ENCODE assay signal across 1 cellular context in the genomic region with DNA sequence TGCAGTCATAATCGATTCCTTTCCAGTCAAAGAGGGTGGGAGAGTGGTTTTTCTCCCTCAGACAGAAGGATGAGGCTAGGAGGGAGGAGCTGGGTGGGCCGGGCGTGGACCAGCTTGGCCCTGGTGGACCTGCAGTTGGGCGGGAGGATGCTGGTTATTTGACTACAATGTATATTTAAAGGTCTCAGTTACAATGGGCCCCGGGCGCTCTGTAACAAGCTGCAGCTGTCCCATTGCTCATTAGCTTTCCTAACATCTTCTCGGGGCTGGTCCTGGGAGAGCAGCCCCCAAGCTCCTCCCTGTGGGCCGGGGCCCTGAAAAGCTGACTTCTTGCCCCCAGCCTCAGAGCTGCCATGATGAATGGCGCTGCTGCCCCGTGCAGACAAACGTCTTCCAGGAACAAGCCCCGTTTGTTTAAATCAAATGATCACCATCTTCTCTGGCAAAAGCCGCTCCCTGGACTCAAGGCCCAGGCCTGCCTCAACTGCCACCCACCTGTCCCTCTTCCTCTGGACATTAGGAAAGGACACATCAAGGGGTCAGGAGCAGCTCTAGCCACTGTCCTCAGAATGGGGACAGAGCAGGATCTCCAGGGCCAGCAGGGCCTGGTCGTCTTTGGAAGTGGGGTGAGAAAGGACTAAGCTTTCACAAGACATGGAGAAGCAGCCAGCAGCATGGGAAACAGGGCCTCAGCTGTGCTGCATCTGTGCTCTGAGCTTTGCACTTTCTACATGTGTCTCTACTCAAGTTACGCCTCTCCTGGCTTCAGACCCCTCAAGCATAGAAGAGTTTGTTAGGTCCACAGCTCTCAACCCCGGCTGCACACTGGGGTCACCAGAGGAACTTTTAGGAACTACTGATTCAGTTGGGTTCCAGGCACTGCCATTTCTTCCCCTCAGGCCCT.
TF ChIP-seq lines count a peak whose summit lies in the region.

No MANE protein-coding gene starts in this region.

TF ChIP-seq in IMR-90, 13 proteins besides CTCF, POLR2A, EP300 and RAD21:
- TF ChIP-seq, protein P1, sequence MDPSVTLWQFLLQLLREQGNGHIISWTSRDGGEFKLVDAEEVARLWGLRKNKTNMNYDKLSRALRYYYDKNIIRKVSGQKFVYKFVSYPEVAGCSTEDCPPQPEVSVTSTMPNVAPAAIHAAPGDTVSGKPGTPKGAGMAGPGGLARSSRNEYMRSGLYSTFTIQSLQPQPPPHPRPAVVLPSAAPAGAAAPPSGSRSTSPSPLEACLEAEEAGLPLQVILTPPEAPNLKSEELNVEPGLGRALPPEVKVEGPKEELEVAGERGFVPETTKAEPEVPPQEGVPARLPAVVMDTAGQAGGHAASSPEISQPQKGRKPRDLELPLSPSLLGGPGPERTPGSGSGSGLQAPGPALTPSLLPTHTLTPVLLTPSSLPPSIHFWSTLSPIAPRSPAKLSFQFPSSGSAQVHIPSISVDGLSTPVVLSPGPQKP (IDR thresholded peaks at IDR 0.05; ENCODE audit: borderline replicate concordance, low read depth, low read length), result no peak
- no peak for TF ChIP-seq CEBPB (IDR thresholded peaks at IDR 0.05; ENCODE audit: low read depth, low read length)
- TF ChIP-seq RFX5 (IDR thresholded peaks at IDR 0.05; ENCODE audit: low read depth, low read length), result no peak
- TF ChIP-seq BHLHE40 (IDR thresholded peaks at IDR 0.05; ENCODE audit: low read depth, low read length), result no peak
- TF ChIP-seq SMC3 (IDR thresholded peaks at IDR 0.05; ENCODE audit: low read depth, low read length), result no peak
- no peak for TF ChIP-seq MXI1 (IDR thresholded peaks at IDR 0.05; ENCODE audit: borderline replicate concordance, low read depth, low read length)
- TF ChIP-seq, protein P2, sequence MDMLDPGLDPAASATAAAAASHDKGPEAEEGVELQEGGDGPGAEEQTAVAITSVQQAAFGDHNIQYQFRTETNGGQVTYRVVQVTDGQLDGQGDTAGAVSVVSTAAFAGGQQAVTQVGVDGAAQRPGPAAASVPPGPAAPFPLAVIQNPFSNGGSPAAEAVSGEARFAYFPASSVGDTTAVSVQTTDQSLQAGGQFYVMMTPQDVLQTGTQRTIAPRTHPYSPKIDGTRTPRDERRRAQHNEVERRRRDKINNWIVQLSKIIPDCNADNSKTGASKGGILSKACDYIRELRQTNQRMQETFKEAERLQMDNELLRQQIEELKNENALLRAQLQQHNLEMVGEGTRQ (IDR thresholded peaks at IDR 0.05; ENCODE audit: low read depth, low read length), result no peak
- TF ChIP-seq RCOR1 (IDR thresholded peaks at IDR 0.05; ENCODE audit: insufficient replicate concordance, low read length), result no peak
- TF ChIP-seq FOS (IDR thresholded peaks at IDR 0.05; ENCODE audit: low read depth, low read length), result no peak
- TF ChIP-seq MAFK (IDR thresholded peaks at IDR 0.05; ENCODE audit: low read depth, low read length), result no peak
